In genomic region chr11:110929129-110929528, GRCh38 we compare ENCODE assay signal across 21 cellular contexts.
A peak's percentile ranks its signal among the peaks of the same experiment; 100 is the strongest.
DNase-seq lines count a peak whose midpoint lies in the region; ATAC-seq and TF ChIP-seq lines count a peak whose summit lies in the region.
"Had no signal": no experiment of that assay in that cellular context is flagged by ENCODE, and none has a peak within 500 bp of the region (broad histone marks: within the 10 kb centered on the region; RNA-seq: fewer than 3 reads in every experiment).

No MANE protein-coding gene starts in this region.

- in situ Hi-C loops in brain microvascular endothelial cell (cut with HindIII; ENCODE audit: low pct_ligation_motif_present, low sequenced_read_pairs), result no loop called here

- H3K27ac ChIP-seq in brain microvascular endothelial cell, result no peak overlapping the region

- no peak overlapping the region for H3K4me3 ChIP-seq in brain microvascular endothelial cell (ENCODE audit: low read depth, low read length)

- ATAC-seq in HG02759 (IDR thresholded peaks at IDR 0.05; ENCODE audit: unreplicated experiment) (peak; percentile 45), esophagus mucosa (peak; percentile 65)
- ATAC-seq: HCT116, HepG2 had no signal

- DNase-seq in RKO (ENCODE audit: low spot score), result peak; percentile 0
- no peak for DNase-seq in NCI-H345 (lab: John Stamatoyannopoulos, UW)
- no peak for DNase-seq in brain microvascular endothelial cell
- DNase-seq in glomerular visceral epithelial cell (ENCODE audit: extremely low spot score), result no peak
- DNase-seq in activated CD4-positive, alpha-beta T cell treated with anti-CD3 and anti-CD28 coated beads, Interleukin-2, amount 50 U/mL, for 48 hours, result no peak
- DNase-seq: ACHN; BE2C; C1 segment of cervical spinal cord; CD4-positive, CD25-positive, alpha-beta regulatory T cell; CD8-positive, alpha-beta memory T cell; DMS 273 treated with DMSO at 0.1 percent for 48 hours; DMS53; DND-41; EL; GOT3; H7; HFFc6 had no signal

- no peaks in the 10 kb centered on the region for H3K27me3 ChIP-seq in brain microvascular endothelial cell (replicated peaks)
- H3K27me3 ChIP-seq: BE2C had no signal

- TF ChIP-seq CTCF in brain microvascular endothelial cell (IDR thresholded peaks at IDR 0.05; ENCODE audit: low read depth, low read length, missing control alignments), result no peak

- no peaks in the 10 kb centered on the region for H3K36me3 ChIP-seq in brain microvascular endothelial cell (replicated peaks)
- H3K36me3 ChIP-seq: BE2C had no signal
